17 cellular contexts compared by ENCODE assay signal in the genomic region with DNA sequence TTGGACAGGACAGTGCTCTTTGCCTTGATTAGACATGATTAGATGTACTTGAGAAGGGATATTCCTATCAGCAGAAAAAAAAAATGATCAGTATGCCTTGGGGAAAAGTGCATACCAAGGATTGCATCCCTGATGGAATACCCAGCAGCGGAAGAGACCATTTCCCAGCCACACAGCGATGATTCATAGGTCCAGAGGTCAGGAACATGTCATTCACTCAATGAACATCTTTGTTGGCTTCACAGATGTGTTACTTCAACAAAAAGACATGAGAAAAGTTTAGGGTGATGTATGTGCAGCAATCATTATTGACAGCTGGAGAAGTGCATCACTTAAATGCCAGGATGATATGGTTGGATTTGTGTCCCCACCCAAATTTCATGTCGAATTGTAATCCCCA.
DNase-seq lines count a peak whose midpoint lies in the region; ATAC-seq, FAIRE-seq and TF ChIP-seq lines count a peak whose summit lies in the region.
"Had no signal": no experiment of that assay in that cellular context is flagged by ENCODE, and none has a peak within 500 bp of the region (broad histone marks: within the 10 kb centered on the region; RNA-seq: fewer than 3 reads in every experiment).

No MANE protein-coding gene starts in this region.

- no peaks in the 10 kb centered on the region for H3K36me3 Mint-ChIP-seq in astrocyte (ENCODE audit: low read depth, unreplicated experiment)
- H3K36me3 Mint-ChIP-seq: WTC11 had no signal

- 34% methylated on average over 3 of the region's 3 CpGs for WGBS in HepG2 (ENCODE audit: low lambda C conversion rate)
- 47% methylated on average over 3 of the region's 3 CpGs for WGBS in right lobe of liver (ENCODE audit: insufficient coverage, low coverage, low lambda C conversion rate, missing lambda C conversion rate)

- H3K27ac ChIP-seq in HepG2 (ENCODE audit: extremely low read length, insufficient read depth, low read length) (no peak overlapping the region), right lobe of liver (no peak overlapping the region), astrocyte (ENCODE audit: low read depth, low read length) (no peak overlapping the region)

- H3K9ac ChIP-seq in HepG2 (ENCODE audit: insufficient read depth, low read depth, low read length) (no peak overlapping the region), astrocyte (ENCODE audit: low read length) (no peak overlapping the region)

- H3K4me3 ChIP-seq in HepG2 (replicated peaks in 1 of 3; ENCODE audit: insufficient read depth in 1 of 3, low read depth in 2 of 3, low read length in 3 of 3) (no peak overlapping the region), right lobe of liver (no peak overlapping the region), astrocyte (ENCODE audit: insufficient read depth, low read depth, low read length) (no peak overlapping the region)

- H3K4me2 ChIP-seq in HepG2 (ENCODE audit: low read depth, low read length): no peak overlapping the region
- no peak overlapping the region for H3K4me2 ChIP-seq in astrocyte (ENCODE audit: low read length)

- TF ChIP-seq RAD21 in HepG2 (CRISPR knock-in tag; IDR thresholded peaks at IDR 0.05): no peak

- CTCF ChIA-PET in HepG2 (lab: Yijun Ruan, JAX; ENCODE audit: low intra/inter-chr PET ratio, low total read pairs): no interaction called here

- H4K20me1 ChIP-seq in HepG2 (ENCODE audit: insufficient read depth, low read length) (no peaks in the 10 kb centered on the region), astrocyte (ENCODE audit: insufficient read depth, low read length) (no peaks in the 10 kb centered on the region)

- in situ Hi-C loops in HepG2 (cut with HindIII; ENCODE audit: extremely low pct_ligation_motif_present, low pct_unique_long_range_greater_than_20kb): no loop called here

- peaks cover 16% of the 10 kb centered on the region for H3K4me1 Mint-ChIP-seq in astrocyte (ENCODE audit: low read depth, unreplicated experiment)

- H3K27me3 Mint-ChIP-seq in astrocyte (ENCODE audit: low read depth, unreplicated experiment): no peaks in the 10 kb centered on the region
- H3K27me3 Mint-ChIP-seq: stimulated activated naive CD8-positive, alpha-beta T cell treated with anti-CD3 and anti-CD28 coated beads, Interleukin-15, Interleukin-2, amounts not matched to agents 100 ng/mL and 50 ng/mL, for 24 hours had no signal

- H3K27me3 ChIP-seq in HepG2 (ENCODE audit: control insufficient read depth in 1 of 2, insufficient read depth in 2 of 2, low read length in 2 of 2) (no peaks in the 10 kb centered on the region), right lobe of liver (no peaks in the 10 kb centered on the region), astrocyte (ENCODE audit: insufficient read depth, low read length) (no peaks in the 10 kb centered on the region)

- peak overlapping the region; percentile 54 for H3K27ac Mint-ChIP-seq in astrocyte (ENCODE audit: unreplicated experiment)
- H3K27ac Mint-ChIP-seq: activated naive CD4-positive, alpha-beta T cell treated with anti-CD3 and anti-CD28 coated beads for 36 hours; stimulated activated naive CD8-positive, alpha-beta T cell treated with anti-CD3 and anti-CD28 coated beads, Interleukin-15, Interleukin-2, amounts not matched to agents 100 ng/mL and 50 ng/mL, for 24 hours; WTC11 had no signal

- POLR2A ChIA-PET in HepG2 (lab: Yijun Ruan, JAX): interaction anchor here (0.6 kb wide), 1 partner anchor 300 kb away, joined by 4 read pairs; no protein-coding TSS in a partner anchor

- ATAC-seq in HepG2: peak; percentile 41; the same call in 2 of the 3 replicates
- no peak for ATAC-seq in right lobe of liver
- no peak for ATAC-seq in HG03159 (IDR thresholded peaks at IDR 0.05; ENCODE audit: unreplicated experiment)
- no peak for ATAC-seq in HG03442 (IDR thresholded peaks at IDR 0.05; ENCODE audit: unreplicated experiment)
- ATAC-seq: sciatic nerve, WTC11 had no signal

- H3K4me3 Mint-ChIP-seq in astrocyte (ENCODE audit: unreplicated experiment): no peak overlapping the region
- H3K4me3 Mint-ChIP-seq: activated naive CD4-positive, alpha-beta T cell treated with anti-CD3 and anti-CD28 coated beads for 36 hours; stimulated activated naive CD8-positive, alpha-beta T cell treated with anti-CD3 and anti-CD28 coated beads, Interleukin-15, Interleukin-2, amounts not matched to agents 100 ng/mL and 50 ng/mL, for 24 hours; WTC11 had no signal

- H2AFZ ChIP-seq in HepG2 (ENCODE audit: low read length): no peak overlapping the region
- H2AFZ ChIP-seq in astrocyte (ENCODE audit: low read depth, low read length): no peak overlapping the region

- TF ChIP-seq POLR2A in HepG2 (IDR thresholded peaks at IDR 0.05; ENCODE audit: insufficient read depth in 1 of 2, low read depth in 2 of 2, low read length in 2 of 2): no peak
- no peak for TF ChIP-seq POLR2A in right lobe of liver (IDR thresholded peaks at IDR 0.05)

- H3K36me3 ChIP-seq in HepG2 (replicated peaks in 1 of 2; ENCODE audit: control insufficient read depth in 1 of 2, insufficient read depth in 2 of 2, low read length in 2 of 2): no peaks in the 10 kb centered on the region
- H3K36me3 ChIP-seq in right lobe of liver: no peaks in the 10 kb centered on the region
- H3K36me3 ChIP-seq in astrocyte (ENCODE audit: insufficient read depth, low read length): no peaks in the 10 kb centered on the region

- peaks cover 36% of the 10 kb centered on the region for H3K4me1 ChIP-seq in HepG2 (ENCODE audit: insufficient read depth, low read length)
- no peaks in the 10 kb centered on the region for H3K4me1 ChIP-seq in right lobe of liver
- no peaks in the 10 kb centered on the region for H3K4me1 ChIP-seq in astrocyte (ENCODE audit: insufficient read depth, low read length)

- DNase-seq in HepG2 (ENCODE audit: low spot score) (peak; percentile 74), right lobe of liver (no peak), astrocyte (ENCODE audit: low read depth) (peak; percentile 51), foreskin melanocyte (peak; percentile 87), NCI-H510A treated with DMSO at 0.1 percent for 48 hours (lab: John Stamatoyannopoulos, UW) (no peak), D721Med (ENCODE audit: insufficient read length, low spot score) (no peak)
- DNase-seq: 8988T; activated naive CD4-positive, alpha-beta T cell treated with anti-CD3 and anti-CD28 coated beads for 36 hours; erythroblast; GF-D8; mesendoderm; SW 1271 had no signal

- TF ChIP-seq CTCF in HepG2 (CRISPR knock-in tag; IDR thresholded peaks at IDR 0.05) (no peak), right lobe of liver (IDR thresholded peaks at IDR 0.05) (no peak), astrocyte (IDR thresholded peaks at IDR 0.05; ENCODE audit: insufficient read depth, low read depth, low read length) (no peak), D721Med (IDR thresholded peaks at IDR 0.05; ENCODE audit: insufficient read depth, missing control alignments) (no peak)

- peak in 1 of 2 experiments; percentile 36; a peak in 1 of 4 replicates for TF ChIP-seq EP300 in HepG2 (IDR thresholded peaks at IDR 0.05; ENCODE audit: low read depth in 2 of 2, low read length in 2 of 2)
- TF ChIP-seq EP300 in HepG2 (CRISPR knock-in tag; IDR thresholded peaks at IDR 0.05; ENCODE audit: borderline replicate concordance): no peak; the same call in 1 of the 2 replicates

- BruUV-seq in HepG2 (replicated peaks; lab: Mats Ljungman, UMichigan): no TSS peak

- H3K9me3 Mint-ChIP-seq in astrocyte (ENCODE audit: unreplicated experiment): peaks cover 2% of the 10 kb centered on the region
- H3K9me3 Mint-ChIP-seq: activated naive CD4-positive, alpha-beta T cell treated with anti-CD3 and anti-CD28 coated beads for 36 hours; stimulated activated naive CD8-positive, alpha-beta T cell treated with anti-CD3 and anti-CD28 coated beads, Interleukin-15, Interleukin-2, amounts not matched to agents 100 ng/mL and 50 ng/mL, for 24 hours; WTC11 had no signal

- FAIRE-seq in HepG2 (lab: Jason Lieb, UNC) (peak; percentile 48), astrocyte (lab: Jason Lieb, UNC) (peak; percentile 83), D721Med (lab: Jason Lieb, UNC) (no peak)

- H3K9me3 ChIP-seq in HepG2 (ENCODE audit: low read length): no peaks in the 10 kb centered on the region
- H3K9me3 ChIP-seq in right lobe of liver: no peaks in the 10 kb centered on the region
- H3K9me3 ChIP-seq in astrocyte (ENCODE audit: insufficient read depth, low read depth, low read length): no peaks in the 10 kb centered on the region

- intact Hi-C loops in HepG2 (cut with micrococcal nuclease; ENCODE audit: unreplicated experiment): no loop called here
- intact Hi-C loops in right lobe of liver (cut with DNase I): no loop called here

- H3K79me2 ChIP-seq in HepG2 (ENCODE audit: insufficient read depth, low read length): no peaks in the 10 kb centered on the region
- no peaks in the 10 kb centered on the region for H3K79me2 ChIP-seq in astrocyte (ENCODE audit: insufficient read depth, low read length)

TF ChIP-seq in HepG2, 621 proteins besides CTCF, POLR2A, EP300 and RAD21 (continues in another document):
- TF ChIP-seq, protein P1, sequence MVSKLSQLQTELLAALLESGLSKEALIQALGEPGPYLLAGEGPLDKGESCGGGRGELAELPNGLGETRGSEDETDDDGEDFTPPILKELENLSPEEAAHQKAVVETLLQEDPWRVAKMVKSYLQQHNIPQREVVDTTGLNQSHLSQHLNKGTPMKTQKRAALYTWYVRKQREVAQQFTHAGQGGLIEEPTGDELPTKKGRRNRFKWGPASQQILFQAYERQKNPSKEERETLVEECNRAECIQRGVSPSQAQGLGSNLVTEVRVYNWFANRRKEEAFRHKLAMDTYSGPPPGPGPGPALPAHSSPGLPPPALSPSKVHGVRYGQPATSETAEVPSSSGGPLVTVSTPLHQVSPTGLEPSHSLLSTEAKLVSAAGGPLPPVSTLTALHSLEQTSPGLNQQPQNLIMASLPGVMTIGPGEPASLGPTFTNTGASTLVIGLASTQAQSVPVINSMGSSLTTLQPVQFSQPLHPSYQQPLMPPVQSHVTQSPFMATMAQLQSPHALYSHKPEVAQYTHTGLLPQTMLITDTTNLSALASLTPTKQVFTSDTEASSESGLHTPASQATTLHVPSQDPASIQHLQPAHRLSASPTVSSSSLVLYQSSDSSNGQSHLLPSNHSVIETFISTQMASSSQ (IDR thresholded peaks at IDR 0.05; ENCODE audit: low read depth): no peak
- TF ChIP-seq, protein P1 (CRISPR knock-in tag; IDR thresholded peaks at IDR 0.05; ENCODE audit: borderline replicate concordance): no peak
- no peak for TF ChIP-seq NFIB (CRISPR knock-in tag; IDR thresholded peaks at IDR 0.05; ENCODE audit: borderline replicate concordance)

Comparison
In these comparisons a context has a peak if more than half of its experiments do, and no peak if none do; other contexts are left out.
1. DNase-seq: peak in HepG2 (single experiment), astrocyte (single experiment) and foreskin melanocyte (single experiment); none in right lobe of liver (0 of 3), NCI-H510A treated with DMSO at 0.1 percent for 48 hours (single experiment) and D721Med (single experiment).